Comparison of ENCODE assay signal across 20 cellular contexts in the genomic region with DNA sequence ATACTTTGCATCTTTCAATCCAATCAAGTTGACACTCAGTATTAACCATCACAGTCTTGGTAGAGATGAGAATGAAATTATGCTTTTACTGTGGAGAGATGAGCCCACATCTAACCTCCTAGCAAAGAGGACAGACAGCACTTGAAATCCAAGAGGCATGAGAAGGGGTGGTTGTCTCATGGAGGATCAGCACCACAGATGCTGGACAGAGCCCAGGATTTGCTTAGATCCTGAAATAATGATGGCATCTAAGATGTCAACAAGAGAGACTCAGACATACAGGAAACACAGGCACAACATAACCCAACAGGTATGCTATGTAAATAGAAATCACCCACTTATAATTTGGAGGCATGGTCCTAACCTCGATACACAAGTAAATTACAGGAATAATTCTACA.
DNase-seq lines count a peak whose midpoint lies in the region; ATAC-seq and TF ChIP-seq lines count a peak whose summit lies in the region.
"Had no signal": no experiment of that assay in that cellular context is flagged by ENCODE, and none has a peak within 500 bp of the region (broad histone marks: within the 10 kb centered on the region; RNA-seq: fewer than 3 reads in every experiment).

No MANE protein-coding gene starts in this region.

- H3K36me3 ChIP-seq in SJCRH30 (no peaks in the 10 kb centered on the region), neural progenitor cell (no peaks in the 10 kb centered on the region)

- no peak overlapping the region for H2AFZ ChIP-seq in neural progenitor cell (replicated peaks)
- H2AFZ ChIP-seq: GM23248 had no signal

- H3K4me2 ChIP-seq in neural progenitor cell: no peak overlapping the region

- no peak for TF ChIP-seq POLR2A in NB4 (IDR thresholded peaks at IDR 0.05; ENCODE audit: extremely low read depth, insufficient read length)

- H3K36me3 Mint-ChIP-seq in neural progenitor cell (no peaks in the 10 kb centered on the region), osteocyte (ENCODE audit: unreplicated experiment) (no peaks in the 10 kb centered on the region)
- no peaks in the 10 kb centered on the region for H3K36me3 Mint-ChIP-seq in stimulated activated effector memory CD8-positive, alpha-beta T cell treated with anti-CD3 and anti-CD28 coated beads, Interleukin-12 subunit alpha, Interleukin-12 subunit beta, amount 100 ng/mL, for 72 hours
- H3K36me3 Mint-ChIP-seq: CD4-positive, alpha-beta memory T cell had no signal

- no peak overlapping the region for H3K9ac ChIP-seq in neural progenitor cell
- H3K9ac ChIP-seq: GM23248 had no signal

- H3K4me1 ChIP-seq in SJCRH30: no peaks in the 10 kb centered on the region
- no peaks in the 10 kb centered on the region for H3K4me1 ChIP-seq in neural progenitor cell

- TF ChIP-seq CTCF in NB4 (IDR thresholded peaks at IDR 0.05; ENCODE audit: low read depth, low read length) (no peak), fibroblast of mammary gland (conservative IDR thresholded peaks at IDR 0.05; ENCODE audit: control insufficient read depth, insufficient read depth, low read depth, low read length) (no peak), neural progenitor cell (IDR thresholded peaks at IDR 0.05) (no peak), osteocyte (IDR thresholded peaks at IDR 0.05) (no peak)

- no peaks in the 10 kb centered on the region for H3F3A ChIP-seq in neural progenitor cell (ENCODE audit: low read depth)

- no peak overlapping the region for H3K27ac ChIP-seq in SJCRH30
- no peak overlapping the region for H3K27ac ChIP-seq in neural progenitor cell
- H3K27ac ChIP-seq: GM23248, HL-60 had no signal

- no peaks in the 10 kb centered on the region for H3K9me3 Mint-ChIP-seq in neural progenitor cell
- peaks cover 4% of the 10 kb centered on the region for H3K9me3 Mint-ChIP-seq in stimulated activated effector memory CD8-positive, alpha-beta T cell treated with anti-CD3 and anti-CD28 coated beads, Interleukin-12 subunit alpha, Interleukin-12 subunit beta, amount 100 ng/mL, for 72 hours
- H3K9me3 Mint-ChIP-seq in osteocyte (ENCODE audit: unreplicated experiment): peaks cover 5% of the 10 kb centered on the region

- ATAC-seq in stimulated activated effector memory CD8-positive, alpha-beta T cell treated with anti-CD3 and anti-CD28 coated beads, Interleukin-12 subunit alpha, Interleukin-12 subunit beta, amount 100 ng/mL, for 72 hours: no peak
- ATAC-seq: HCT116 had no signal

- DNase-seq in NB4 (ENCODE audit: low read depth): peak; percentile 7
- peak; percentile 2 to 17 for DNase-seq in SJCRH30
- peak; percentile 0 for DNase-seq in fibroblast of mammary gland (ENCODE audit: low read depth)
- DNase-seq in neural progenitor cell (ENCODE audit: low spot score): peak; percentile 15
- DNase-seq in stimulated activated effector memory CD8-positive, alpha-beta T cell treated with anti-CD3 and anti-CD28 coated beads, Interleukin-12 subunit alpha, Interleukin-12 subunit beta, amount 100 ng/mL, for 72 hours (ENCODE audit: low spot score in 2 of 2): no peak
- DNase-seq in Kasumi-1 (lab: John Stamatoyannopoulos, UW): no peak
- DNase-seq in osteocyte (ENCODE audit: extremely low spot score, unreplicated experiment): no peak
- DNase-seq: Calu3; CD4-positive, alpha-beta memory T cell; DMS53; GM23248; MV-4-11; NCI-H1417 treated with DMSO at 0.1 percent for 48 hours; NCI-H2029; NCI-H2171; NCI-H446 treated with DMSO at 0.1 percent for 48 hours; NCI-H748 treated with DMSO at 0.1 percent for 48 hours had no signal

- H3K27ac Mint-ChIP-seq in neural progenitor cell (no peak overlapping the region), osteocyte (ENCODE audit: unreplicated experiment) (no peak overlapping the region)
- H3K27ac Mint-ChIP-seq in stimulated activated effector memory CD8-positive, alpha-beta T cell treated with anti-CD3 and anti-CD28 coated beads, Interleukin-12 subunit alpha, Interleukin-12 subunit beta, amount 100 ng/mL, for 72 hours: no peak overlapping the region
- H3K27ac Mint-ChIP-seq: B cell; CD4-positive, alpha-beta memory T cell had no signal

- H3K9me3 ChIP-seq in SJCRH30 (replicated peaks) (no peaks in the 10 kb centered on the region), neural progenitor cell (ENCODE audit: low read depth) (no peaks in the 10 kb centered on the region)

- H3K4me1 Mint-ChIP-seq in neural progenitor cell (no peaks in the 10 kb centered on the region), osteocyte (ENCODE audit: unreplicated experiment) (no peaks in the 10 kb centered on the region)
- H3K4me1 Mint-ChIP-seq in stimulated activated effector memory CD8-positive, alpha-beta T cell treated with anti-CD3 and anti-CD28 coated beads, Interleukin-12 subunit alpha, Interleukin-12 subunit beta, amount 100 ng/mL, for 72 hours: no peaks in the 10 kb centered on the region
- H3K4me1 Mint-ChIP-seq: B cell; CD4-positive, alpha-beta memory T cell had no signal

- H3K4me3 Mint-ChIP-seq in neural progenitor cell: no peak overlapping the region
- no peak overlapping the region for H3K4me3 Mint-ChIP-seq in stimulated activated effector memory CD8-positive, alpha-beta T cell treated with anti-CD3 and anti-CD28 coated beads, Interleukin-12 subunit alpha, Interleukin-12 subunit beta, amount 100 ng/mL, for 72 hours
- no peak overlapping the region for H3K4me3 Mint-ChIP-seq in osteocyte (ENCODE audit: unreplicated experiment)
- H3K4me3 Mint-ChIP-seq: B cell; CD4-positive, alpha-beta memory T cell had no signal

- no peak overlapping the region for H3K4me3 ChIP-seq in NB4 (ENCODE audit: low read depth, low read length)
- no peak overlapping the region for H3K4me3 ChIP-seq in SJCRH30
- no peak overlapping the region for H3K4me3 ChIP-seq in fibroblast of mammary gland (ENCODE audit: control insufficient read depth, low read depth, low read length)
- no peak overlapping the region for H3K4me3 ChIP-seq in neural progenitor cell
- H3K4me3 ChIP-seq: GM23248 had no signal

- H3K27me3 Mint-ChIP-seq in neural progenitor cell (ENCODE audit: insufficient read depth, low read depth) (peaks cover 4% of the 10 kb centered on the region), osteocyte (ENCODE audit: unreplicated experiment) (no peaks in the 10 kb centered on the region)
- H3K27me3 Mint-ChIP-seq: B cell; CD4-positive, alpha-beta memory T cell had no signal

- no peaks in the 10 kb centered on the region for H4K20me1 ChIP-seq in neural progenitor cell (ENCODE audit: low read depth)

- H3K27me3 ChIP-seq in SJCRH30 (no peaks in the 10 kb centered on the region), neural progenitor cell (no peaks in the 10 kb centered on the region)

- H3K79me2 ChIP-seq in neural progenitor cell (ENCODE audit: low read depth): no peaks in the 10 kb centered on the region

Comparison
In these comparisons a context has a peak if more than half of its experiments do, and no peak if none do; other contexts are left out.
1. DNase-seq: peak in NB4 (single experiment), SJCRH30 (2 of 2), fibroblast of mammary gland (single experiment) and neural progenitor cell (single experiment); none in stimulated activated effector memory CD8-positive, alpha-beta T cell treated with anti-CD3 and anti-CD28 coated beads, Interleukin-12 subunit alpha, Interleukin-12 subunit beta, amount 100 ng/mL, for 72 hours (0 of 2), Kasumi-1 (0 of 2) and osteocyte (single experiment).